ENCODE assay signal across 21 cellular contexts in the genomic region with DNA sequence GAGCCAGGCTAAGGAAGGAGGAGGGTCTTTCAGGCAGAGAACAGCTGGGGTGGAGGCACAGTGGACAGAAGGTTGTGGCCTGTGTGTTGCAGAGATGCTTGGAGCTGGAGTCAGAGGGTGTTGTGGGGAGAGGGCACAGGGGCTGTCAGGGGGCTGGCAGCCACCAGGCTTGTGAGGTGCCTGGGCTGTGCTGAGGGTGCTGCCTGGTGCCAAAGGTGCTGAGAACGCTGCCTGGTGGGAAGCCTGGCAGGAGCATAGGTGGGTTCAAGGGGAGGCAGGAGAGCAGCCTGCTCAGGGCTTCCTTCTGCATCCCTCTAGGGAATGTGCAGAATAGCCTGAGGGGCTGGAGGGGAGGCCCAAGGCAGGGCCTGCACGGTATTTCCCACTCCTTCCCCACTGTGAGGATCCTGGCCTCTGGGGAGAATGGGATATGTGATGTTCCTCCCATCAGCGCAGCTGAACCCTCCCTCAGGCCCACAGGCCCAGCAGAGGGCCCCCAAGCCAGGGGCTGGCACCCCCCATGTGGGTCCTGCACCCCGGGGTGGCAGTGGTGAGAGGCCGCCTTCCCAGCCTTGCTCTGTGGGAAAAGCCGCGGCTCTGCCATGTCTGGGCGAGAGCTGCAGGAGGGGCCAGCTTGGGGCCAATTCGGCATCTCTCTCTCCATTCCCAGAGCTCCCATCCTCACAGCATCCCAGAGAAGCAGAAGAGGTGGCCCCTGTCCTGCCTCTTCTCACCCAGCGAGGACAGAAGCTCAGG.
"Had no signal": no experiment of that assay in that cellular context is flagged by ENCODE, and none has a peak within 500 bp of the region (broad histone marks: within the 10 kb centered on the region; RNA-seq: fewer than 3 reads in every experiment).

No MANE protein-coding gene starts in this region.

- H3K27ac ChIP-seq: ascending aorta, foreskin keratinocyte, hepatocyte, left ventricle myocardium inferior, ovary, tibial nerve, uterus had no signal

- H3K9me3 Mint-ChIP-seq: activated naive CD4-positive, alpha-beta T cell treated with anti-CD3 and anti-CD28 coated beads, Interleukin-2, amount 50 U/mL, for 72 hours; activated T-helper 1 cell treated with anti-CD3 and anti-CD28 coated beads, Interleukin-12 subunit alpha, Interleukin-12 subunit beta, Interleukin-2, Interleukin-4 antibody, amounts not matched to agents 30 ng/mL and 10 ng/mL and 1 ng/mL, durations not matched to agents 14 hours and 24 hours and 36 hours; naive thymus-derived CD4-positive, alpha-beta T cell; neural crest cell; stimulated activated naive CD8-positive, alpha-beta T cell treated with anti-CD3 and anti-CD28 coated beads, Interleukin-15, amount 100 ng/mL, for 72 hours; WTC11 had no signal

- DNase-seq: activated CD4-positive, alpha-beta T cell treated with anti-CD3 and anti-CD28 coated beads, Interleukin-2, amount 50 U/mL, for 48 hours; activated CD8-positive, alpha-beta memory T cell treated with anti-CD3 and anti-CD28 coated beads, Interleukin-2, amount 10 ng/mL, durations not matched to agents 7 days and 5 days; central memory CD4-positive, alpha-beta T cell; dermis blood vessel endothelial cell; effector CD8-positive, alpha-beta T cell; foreskin keratinocyte; left ventricle myocardium inferior; naive thymus-derived CD4-positive, alpha-beta T cell; ovary; right cardiac atrium; stimulated activated CD4-positive, alpha-beta T cell treated with anti-CD3 and anti-CD28 coated beads, Interleukin-12 subunit alpha, Interleukin-12 subunit beta, amount 100 ng/mL, for 4 hours; stimulated activated naive CD8-positive, alpha-beta T cell treated with anti-CD3 and anti-CD28 coated beads, Interleukin-15, amount 100 ng/mL, for 72 hours; T-helper 9 cell; uterus had no signal

- H3K4me3 Mint-ChIP-seq: activated CD8-positive, alpha-beta memory T cell treated with anti-CD3 and anti-CD28 coated beads, Interleukin-2, amount 10 ng/mL, durations not matched to agents 7 days and 5 days; activated T-helper 1 cell treated with anti-CD3 and anti-CD28 coated beads, Interleukin-12 subunit alpha, Interleukin-12 subunit beta, Interleukin-2, Interleukin-4 antibody, amounts not matched to agents 30 ng/mL and 10 ng/mL and 1 ng/mL, durations not matched to agents 14 hours and 24 hours and 36 hours; naive thymus-derived CD4-positive, alpha-beta T cell; neural crest cell; stimulated activated naive CD8-positive, alpha-beta T cell treated with anti-CD3 and anti-CD28 coated beads, Interleukin-15, amount 100 ng/mL, for 72 hours; WTC11 had no signal

- H3K27ac Mint-ChIP-seq: activated CD8-positive, alpha-beta memory T cell treated with anti-CD3 and anti-CD28 coated beads, Interleukin-2, amount 10 ng/mL, durations not matched to agents 7 days and 5 days; activated T-helper 1 cell treated with anti-CD3 and anti-CD28 coated beads, Interleukin-12 subunit alpha, Interleukin-12 subunit beta, Interleukin-2, Interleukin-4 antibody, amounts not matched to agents 30 ng/mL and 10 ng/mL and 1 ng/mL, durations not matched to agents 14 hours and 24 hours and 36 hours; naive thymus-derived CD4-positive, alpha-beta T cell had no signal

- H3K36me3 Mint-ChIP-seq: activated CD8-positive, alpha-beta memory T cell treated with anti-CD3 and anti-CD28 coated beads, Interleukin-2, amount 10 ng/mL, durations not matched to agents 7 days and 5 days; activated naive CD4-positive, alpha-beta T cell treated with anti-CD3 and anti-CD28 coated beads, Interleukin-2, amount 50 U/mL, for 72 hours; naive thymus-derived CD4-positive, alpha-beta T cell had no signal

- H3K4me1 Mint-ChIP-seq: activated CD8-positive, alpha-beta memory T cell treated with anti-CD3 and anti-CD28 coated beads, Interleukin-2, amount 10 ng/mL, durations not matched to agents 7 days and 5 days; naive thymus-derived CD4-positive, alpha-beta T cell; neural crest cell; stimulated activated naive CD8-positive, alpha-beta T cell treated with anti-CD3 and anti-CD28 coated beads, Interleukin-15, amount 100 ng/mL, for 72 hours; WTC11 had no signal

- ATAC-seq: activated CD8-positive, alpha-beta memory T cell treated with anti-CD3 and anti-CD28 coated beads, Interleukin-2, amount 10 ng/mL, durations not matched to agents 7 days and 5 days; activated naive CD4-positive, alpha-beta T cell treated with anti-CD3 and anti-CD28 coated beads, Interleukin-2, amount 50 U/mL, for 72 hours; foreskin keratinocyte; naive thymus-derived CD4-positive, alpha-beta T cell; stimulated activated naive CD8-positive, alpha-beta T cell treated with anti-CD3 and anti-CD28 coated beads, Interleukin-15, amount 100 ng/mL, for 72 hours; WTC11 had no signal

- H3K27me3 Mint-ChIP-seq: activated CD8-positive, alpha-beta memory T cell treated with anti-CD3 and anti-CD28 coated beads, Interleukin-2, amount 10 ng/mL, durations not matched to agents 7 days and 5 days; stimulated activated naive CD8-positive, alpha-beta T cell treated with anti-CD3 and anti-CD28 coated beads, Interleukin-15, amount 100 ng/mL, for 72 hours had no signal
